8 cellular contexts compared by ENCODE assay signal in genomic region chr5:88883566-88884434, GRCh38. TPM values are rescaled to one million over a fixed set of nuclear protein-coding genes. Genes with fewer than 3 reads are reported as not detected.
DNase-seq lines count a peak whose midpoint lies in the region; ATAC-seq and TF ChIP-seq lines count a peak whose summit lies in the region.

No MANE protein-coding gene starts in this region.

- no peaks in the 10 kb centered on the region for H3K9me2 ChIP-seq in GM23248 (ENCODE audit: insufficient read depth)

- no peak for TF ChIP-seq CTCF in WERI-Rb-1 (IDR thresholded peaks at IDR 0.05; ENCODE audit: low read depth, low read length)
- TF ChIP-seq CTCF in esophagus squamous epithelium (IDR thresholded peaks at IDR 0.05): no peak
- TF ChIP-seq CTCF in mucosa of descending colon (IDR thresholded peaks at IDR 0.05): no peak
- peak; percentile 38 for TF ChIP-seq CTCF in type B pancreatic cell (conservative IDR thresholded peaks at IDR 0.05)

- H3K27me3 ChIP-seq in GM23248 (replicated peaks; ENCODE audit: insufficient read depth) (no peaks in the 10 kb centered on the region), WERI-Rb-1 (ENCODE audit: insufficient read depth, low read depth, severe bottlenecking) (no peaks in the 10 kb centered on the region), esophagus squamous epithelium (peaks cover 0 to 8% (median 0%) of the 10 kb centered on the region in 4 donors)

- H3K27ac ChIP-seq in GM23248 (peak overlapping the region; percentile 74), WERI-Rb-1 (peak overlapping the region; percentile 31; the same call in 1 of the 2 replicates), esophagus squamous epithelium (peak overlapping the region; percentile 71 to 95 (median 91))

- H3K79me2 ChIP-seq in GM23248 (ENCODE audit: insufficient read depth): no peaks in the 10 kb centered on the region

- peak overlapping the region; percentile 93 for H2AFZ ChIP-seq in GM23248

- intact Hi-C loops in esophagus squamous epithelium (cut with DNase I): loop anchor here (10.0 kb wide), 1 partner anchor 49 kb away; no protein-coding TSS in a partner anchor
- intact Hi-C loops in mucosa of descending colon (cut with DNase I, micrococcal nuclease): loop anchor here in 1 of 2 donors (10.0 kb wide), 1 partner anchor 61 kb away; no protein-coding TSS in a partner anchor

- H3K9me3 ChIP-seq in GM23248 (ENCODE audit: low read depth) (no peaks in the 10 kb centered on the region), WERI-Rb-1 (ENCODE audit: severe bottlenecking) (no peaks in the 10 kb centered on the region), esophagus squamous epithelium (no peaks in the 10 kb centered on the region), mucosa of descending colon (no peaks in the 10 kb centered on the region)

- ATAC-seq in mucosa of descending colon: peak; percentile 47
- ATAC-seq in HG03457 (IDR thresholded peaks at IDR 0.05; ENCODE audit: unreplicated experiment): no peak

- peak overlapping the region; percentile 76 for H3K27ac Mint-ChIP-seq in type B pancreatic cell

- peak overlapping the region; percentile 88 for H3K4me2 ChIP-seq in GM23248 (ENCODE audit: unreplicated experiment)

- H3K36me3 ChIP-seq in GM23248 (ENCODE audit: low read depth) (no peaks in the 10 kb centered on the region), WERI-Rb-1 (no peaks in the 10 kb centered on the region), esophagus squamous epithelium (no peaks in the 10 kb centered on the region), mucosa of descending colon (ENCODE audit: low read depth) (no peaks in the 10 kb centered on the region)

- WGBS in GM23248 (ENCODE audit: low coverage in 1 of 2, low lambda C conversion rate in 2 of 2, missing lambda C conversion rate in 2 of 2), 2 experiments: 1% methylated on average over 46 to 49 of the region's 49 CpGs
- WGBS in esophagus squamous epithelium, 2 donors: 0 to 1% methylated on average over 27 to 39 of the region's 49 CpGs

- peak in 2 of 4 donors; percentile 53 to 66 for TF ChIP-seq POLR2A in esophagus squamous epithelium (IDR thresholded peaks at IDR 0.05)

- in situ Hi-C loops in GM23248 (cut with MboI): loop anchor here (25.0 kb wide), 2 partner anchors 1379 to 1529 kb away; partner anchors contain the start of gene CETN3

- no peaks in the 10 kb centered on the region for H3K4me1 Mint-ChIP-seq in type B pancreatic cell (ENCODE audit: unreplicated experiment)

- H3K9ac ChIP-seq in GM23248: peak overlapping the region; percentile 81

- H3K36me3 Mint-ChIP-seq in type B pancreatic cell: no peaks in the 10 kb centered on the region

- H3K4me1 ChIP-seq in GM23248 (ENCODE audit: insufficient read depth): peaks cover 30% of the 10 kb centered on the region
- H3K4me1 ChIP-seq in esophagus squamous epithelium: peaks cover 0 to 43% (median 3%) of the 10 kb centered on the region in 3 donors
- peaks cover 17% of the 10 kb centered on the region for H3K4me1 ChIP-seq in mucosa of descending colon (ENCODE audit: low read depth)

- H3F3A ChIP-seq in GM23248 (ENCODE audit: insufficient read depth): peaks cover 25% of the 10 kb centered on the region

- H3K27me3 Mint-ChIP-seq in type B pancreatic cell: peaks cover 77% of the 10 kb centered on the region

- peak overlapping the region; percentile 97 for H3K4me3 Mint-ChIP-seq in type B pancreatic cell

- peak; percentile 67 for DNase-seq in ELR (ENCODE audit: low read depth)
- DNase-seq in GM23248: peak; percentile 90
- peak; percentile 31 for DNase-seq in NCI-H146 treated with DMSO at 0.1 percent for 48 hours (lab: John Stamatoyannopoulos, UW; ENCODE audit: unreplicated experiment)
- DNase-seq in WERI-Rb-1: peak; percentile 38
- DNase-seq in esophagus squamous epithelium (lab: John Stamatoyannopoulos, UW): peak; percentile 21
- peak; percentile 64 to 67 (median 67) for DNase-seq in mucosa of descending colon
- peak; percentile 68 for DNase-seq in type B pancreatic cell (ENCODE audit: extremely low spot score, unreplicated experiment)

- no peaks in the 10 kb centered on the region for H3K9me3 Mint-ChIP-seq in type B pancreatic cell

- H3K4me3 ChIP-seq in GM23248 (peak overlapping the region; percentile 98), WERI-Rb-1 (ENCODE audit: low read depth, low read length) (peak overlapping the region; percentile 73), esophagus squamous epithelium (peak overlapping the region; percentile 34 to 67 (median 60)), mucosa of descending colon (peak overlapping the region; percentile 18)

- no peaks in the 10 kb centered on the region for H4K20me1 ChIP-seq in GM23248 (ENCODE audit: insufficient read depth)

RNA-seq across cellular contexts. Expression of gene MEF2C, which starts 0.8 kb away (rescaled TPM):
- 3.4 TPM in 2 replicates for total RNA-seq in GM23248 (2014; rRNA removed; shearing (Covaris generic))
- polyA plus RNA-seq in GM23248 (2016; fragmentation: Nextera tagmentation; extraction: Ambion mirVana): 3.2 and 4.5 TPM in 2 replicates
- 10 to 100 TPM in 2 of 4 donors, 1 to 10 TPM in 2; 3.1 to 17.5 (median 9.9) TPM for total RNA-seq in esophagus squamous epithelium
- 10 to 100 TPM; 19.3 to 44.0 (median 32.6) TPM for total RNA-seq in mucosa of descending colon
- total RNA-seq in type B pancreatic cell (ENCODE audit: low replicate concordance): 3.5 and 12.0 TPM in 2 replicates

Comparison
In these comparisons a context has a peak if more than half of its experiments do, and no peak if none do; other contexts are left out.
1. DNase-seq: peak in every context shown above with its lines; median percentile 90 in GM23248; 68 in type B pancreatic cell; 67 in ELR; 67 in mucosa of descending colon; 38 in WERI-Rb-1; 31 in NCI-H146 treated with DMSO at 0.1 percent for 48 hours; 21 in esophagus squamous epithelium.
2. H3K27ac ChIP-seq: peak in every context shown above with its lines; median percentile 91 in esophagus squamous epithelium; 74 in GM23248; 31 in WERI-Rb-1.
3. H3K4me3 ChIP-seq: peak in every context shown above with its lines; median percentile 98 in GM23248; 73 in WERI-Rb-1; 60 in esophagus squamous epithelium; 18 in mucosa of descending colon.